Comparison of ENCODE assay signal across 25 cellular contexts in genomic region chr17:35725917-35726608, GRCh38. TPM values are rescaled to one million over a fixed set of nuclear protein-coding genes. Genes with fewer than 3 reads are reported as not detected.
A peak's percentile ranks its signal among the peaks of the same experiment; 100 is the strongest.
DNase-seq lines count a peak whose midpoint lies in the region; ATAC-seq, FAIRE-seq and TF ChIP-seq lines count a peak whose summit lies in the region.
"Had no signal": no experiment of that assay in that cellular context is flagged by ENCODE, and none has a peak within 500 bp of the region (broad histone marks: within the 10 kb centered on the region; RNA-seq: fewer than 3 reads in every experiment).

No MANE protein-coding gene starts in this region.

- CTCF ChIA-PET in AG04449 (lab: Yijun Ruan, JAX) = interaction anchor here (1.6 to 4.4 kb wide), 3 partner anchors 22 to 113 kb away, joined by 4 to 22 read pairs (median 14); no protein-coding TSS in a partner anchor
- CTCF ChIA-PET in K562 (lab: Yijun Ruan, JAX; ENCODE audit: low intra/inter-chr PET ratio) = no interaction called here
- CTCF ChIA-PET in A673 (lab: Charles Lee) = interaction anchor here (0.6 kb wide), 1 partner anchor 72 kb away, joined by 4 read pairs; no protein-coding TSS in a partner anchor

- H3K36me3 Mint-ChIP-seq in nephron (ENCODE audit: low read depth) = peaks cover 34% of the 10 kb centered on the region

- H3K4me2 ChIP-seq in K562 (ENCODE audit: insufficient read depth, low read length) = no peak overlapping the region

- H3K27ac Mint-ChIP-seq in nephron = peak overlapping the region; percentile 81 to 98 (median 86)
- H3K27ac Mint-ChIP-seq: activated CD4-positive, alpha-beta T cell treated with anti-CD3 and anti-CD28 coated beads for 36 hours; IgD-negative memory B cell; stimulated activated naive CD8-positive, alpha-beta T cell treated with anti-CD3 and anti-CD28 coated beads, Interleukin-15, Interleukin-2, amounts not matched to agents 100 ng/mL and 50 ng/mL, for 24 hours had no signal

- no peaks in the 10 kb centered on the region; the same call in 1 of the 2 replicates for H4K20me1 ChIP-seq in K562 (replicated peaks; ENCODE audit: control insufficient read depth, insufficient read depth, low read length)

- H3K4me3 ChIP-seq in AG04449 (ENCODE audit: low read depth, low read length) (no peak overlapping the region), HUES64 (ENCODE audit: low read length) (no peak overlapping the region), K562 (no peak overlapping the region), upper lobe of right lung (no peak overlapping the region), A673 (ENCODE audit: low read depth, low read length, poor library complexity, severe bottlenecking) (no peak overlapping the region)
- H3K4me3 ChIP-seq: ascending aorta, coronary artery, lower lobe of right lung, uterus had no signal

- H3K4me3 Mint-ChIP-seq in nephron = peak overlapping the region in 2 of 3 experiments; percentile 10 to 31
- H3K4me3 Mint-ChIP-seq: activated CD4-positive, alpha-beta T cell treated with anti-CD3 and anti-CD28 coated beads for 36 hours; IgD-negative memory B cell; naive thymus-derived CD4-positive, alpha-beta T cell; stimulated activated naive CD8-positive, alpha-beta T cell treated with anti-CD3 and anti-CD28 coated beads, Interleukin-15, Interleukin-2, amounts not matched to agents 100 ng/mL and 50 ng/mL, for 24 hours had no signal

- H3K9me1 ChIP-seq in K562 (ENCODE audit: control insufficient read depth, insufficient read depth, low read length) = no peaks in the 10 kb centered on the region

- no peak overlapping the region for H2AFZ ChIP-seq in K562 (ENCODE audit: low read depth, low read length)

- H3K9ac ChIP-seq in HUES64 (ENCODE audit: low read depth, low read length) (no peak overlapping the region), K562 (ENCODE audit: insufficient read depth in 1 of 2, low read depth in 2 of 2, low read length in 2 of 2) (no peak overlapping the region)

- intact Hi-C loops in K562 (cut with micrococcal nuclease) = no loop called here
- intact Hi-C loops in upper lobe of right lung (cut with DNase I) = no loop called here
- intact Hi-C loops in A673 (cut with micrococcal nuclease; ENCODE audit: unreplicated experiment) = no loop called here

- TSS peak; percentile 40 for BruUV-seq in K562 (replicated peaks; lab: Mats Ljungman, UMichigan)
- no TSS peak for BruUV-seq in A673 (replicated peaks; lab: Mats Ljungman, UMichigan)

- no peaks in the 10 kb centered on the region for H3K79me2 ChIP-seq in K562 (ENCODE audit: control insufficient read depth, insufficient read depth, low read length)

- no peak for TF ChIP-seq RAD21 in K562 (CRISPR knock-in tag; conservative IDR thresholded peaks at IDR 0.05 in 1 of 2, IDR thresholded peaks at IDR 0.05 in 1 of 2)

- POLR2A ChIA-PET in AG04449 (lab: Yijun Ruan, JAX) (interaction anchor here (1.0 to 2.1 kb wide), 3 partner anchors 13 to 83 kb away, joined by 3 to 7 read pairs (median 3); partner anchors contain the start of gene TAF15), K562 (lab: Yijun Ruan, JAX) (interaction anchor here (0.7 kb wide), 1 partner anchor 125 kb away, joined by 4 read pairs; no protein-coding TSS in a partner anchor), A673 (lab: Charles Lee; ENCODE audit: low non-redundant PET) (no interaction called here)

- no peaks in the 10 kb centered on the region for H3K9me3 Mint-ChIP-seq in nephron
- H3K9me3 Mint-ChIP-seq: IgD-negative memory B cell; stimulated activated naive CD8-positive, alpha-beta T cell treated with anti-CD3 and anti-CD28 coated beads, Interleukin-15, Interleukin-2, amounts not matched to agents 100 ng/mL and 50 ng/mL, for 24 hours had no signal

- no peaks in the 10 kb centered on the region for H3K27me3 Mint-ChIP-seq in nephron (ENCODE audit: low read depth)
- H3K27me3 Mint-ChIP-seq: activated CD4-positive, alpha-beta T cell treated with anti-CD3 and anti-CD28 coated beads for 36 hours; stimulated activated naive CD8-positive, alpha-beta T cell treated with anti-CD3 and anti-CD28 coated beads, Interleukin-15, Interleukin-2, amounts not matched to agents 100 ng/mL and 50 ng/mL, for 24 hours had no signal

- DNase-seq in AG04449 (ENCODE audit: low read depth, low spot score) = peak; percentile 24
- DNase-seq in K562 (ENCODE audit: extremely low read depth in 1 of 4, low spot score in 3 of 4) = no peak
- no peak for DNase-seq in NCI-H510A (lab: John Stamatoyannopoulos, UW)
- no peak for DNase-seq in upper lobe of right lung
- DNase-seq in A673 (ENCODE audit: low spot score) = no peak
- DNase-seq: activated CD4-positive, alpha-beta T cell treated with anti-CD3 and anti-CD28 coated beads for 36 hours; activated CD8-positive, alpha-beta memory T cell treated with anti-CD3 and anti-CD28 coated beads, Interleukin-2, amount 50 U/mL, for 4 hours; activated naive CD4-positive, alpha-beta T cell treated with Interleukin-2 at 50 U/mL for 16 hours; lower lobe of right lung; naive thymus-derived CD4-positive, alpha-beta T cell; NCI-H2081 treated with DMSO at 0.1 percent for 48 hours; NCI-H526 treated with DMSO at 0.1 percent for 48 hours; T-helper 9 cell had no signal

- no peak for TF ChIP-seq CTCF in AG04449 (IDR thresholded peaks at IDR 0.05; ENCODE audit: insufficient read depth, low read length, missing control alignments)
- no peak for TF ChIP-seq CTCF in K562 (IDR thresholded peaks at IDR 0.05 in 2 of 3, conservative IDR thresholded peaks at IDR 0.05 in 1 of 3; ENCODE audit: insufficient read depth in 2 of 3, low read depth in 1 of 3, low read length in 3 of 3)
- no peak for TF ChIP-seq CTCF in nephron (IDR thresholded peaks at IDR 0.05; ENCODE audit: unreplicated experiment in 3 of 3)
- TF ChIP-seq CTCF in upper lobe of right lung (IDR thresholded peaks at IDR 0.05) = no peak
- TF ChIP-seq CTCF in A673 (conservative IDR thresholded peaks at IDR 0.05; ENCODE audit: low read depth, low read length) = no peak

- WGBS in HUES64 = 67% methylated on average over 1 of the region's 3 CpGs
- 86% methylated on average over 2 of the region's 3 CpGs for WGBS in K562 (ENCODE audit: insufficient coverage, low coverage, missing lambda C conversion rate)

- no peak for ATAC-seq in K562
- no peak for ATAC-seq in GM18517 (IDR thresholded peaks at IDR 0.05; ENCODE audit: unreplicated experiment)
- no peak for ATAC-seq in upper lobe of right lung
- ATAC-seq: activated CD4-positive, alpha-beta T cell treated with anti-CD3 and anti-CD28 coated beads for 36 hours; lower lobe of right lung; naive thymus-derived CD4-positive, alpha-beta T cell had no signal

- TF ChIP-seq EP300 in K562 (IDR thresholded peaks at IDR 0.05; ENCODE audit: low read length) = no peak

- H3K27ac ChIP-seq in HUES64 (ENCODE audit: low read depth, low read length) (peak overlapping the region; percentile 6; the same call in 1 of the 2 replicates), K562 (ENCODE audit: extremely low read depth, low read depth, low read length) (no peak overlapping the region), upper lobe of right lung (no peak overlapping the region), A673 (ENCODE audit: low read depth, low read length, poor library complexity, severe bottlenecking) (no peak overlapping the region)
- H3K27ac ChIP-seq: ascending aorta, coronary artery, lower lobe of right lung, uterus had no signal

- peaks cover 46% of the 10 kb centered on the region for H3K4me1 Mint-ChIP-seq in nephron

- in situ Hi-C loops in K562 (cut with MboI) = loop anchor here (25.0 kb wide), 1 partner anchor 1289 kb away; no protein-coding TSS in a partner anchor

- no peak for FAIRE-seq in K562 (lab: Jason Lieb, UNC)
- FAIRE-seq: endothelial cell of umbilical vein, G401.6, GM12891 had no signal

- H3K4me1 ChIP-seq in HUES64 (ENCODE audit: insufficient read depth, low read length) (peaks cover 28% of the 10 kb centered on the region), K562 (replicated peaks in 1 of 2; ENCODE audit: control insufficient read depth in 2 of 2, insufficient read depth in 2 of 2, low read length in 2 of 2) (peaks cover under 1 to 1% of the 10 kb centered on the region in 2 experiments; a peak in 3 of 5 replicates), upper lobe of right lung (peaks cover 9% of the 10 kb centered on the region), A673 (ENCODE audit: insufficient read depth, low read length, poor library complexity, severe bottlenecking) (peaks cover 12% of the 10 kb centered on the region)

- no peak for TF ChIP-seq POLR2A in K562 (conservative IDR thresholded peaks at IDR 0.05)

- H3K27me3 ChIP-seq in HUES64 (ENCODE audit: insufficient read depth, low read length) (0 out of 2 replicates have a peak, but pooled peaks cover 8% of the 10 kb centered on the region), K562 (ENCODE audit: control insufficient read depth in 2 of 2, insufficient read depth in 2 of 2, low read length in 2 of 2) (no peaks in the 10 kb centered on the region), upper lobe of right lung (no peaks in the 10 kb centered on the region), A673 (replicated peaks; ENCODE audit: insufficient read depth, low read depth, low read length, poor library complexity) (no peaks in the 10 kb centered on the region)
- H3K27me3 ChIP-seq: ascending aorta, uterus had no signal

- H3K36me3 ChIP-seq in HUES64 (ENCODE audit: insufficient read depth, low read length) (peaks cover 38% of the 10 kb centered on the region), K562 (ENCODE audit: control insufficient read depth, insufficient read depth, low read length) (peaks cover 63% of the 10 kb centered on the region), upper lobe of right lung (peaks cover 36% of the 10 kb centered on the region), A673 (ENCODE audit: insufficient read depth, low read length, poor library complexity, severe bottlenecking) (peaks cover 4% of the 10 kb centered on the region)
- H3K36me3 ChIP-seq: uterus had no signal

- H3K9me3 ChIP-seq in HUES64 (ENCODE audit: insufficient read depth, low read depth, low read length) = no peaks in the 10 kb centered on the region
- no peaks in the 10 kb centered on the region for H3K9me3 ChIP-seq in K562 (replicated peaks; ENCODE audit: control insufficient read depth, insufficient read depth, low read depth, low read length)
- H3K9me3 ChIP-seq in upper lobe of right lung = no peaks in the 10 kb centered on the region
- H3K9me3 ChIP-seq in A673 (ENCODE audit: low read depth, low read length, poor library complexity, severe bottlenecking) = no peaks in the 10 kb centered on the region
- H3K9me3 ChIP-seq: ascending aorta, lower lobe of right lung, uterus had no signal

RNA-seq across cellular contexts. Expression of gene RASL10B, which starts 5.4 kb away (rescaled TPM):
- polyA plus RNA-seq in HUES64 (2013, experiment 1 of 2) = 15.0 TPM
- polyA plus RNA-seq in HUES64 (2013, experiment 2 of 2) = 17.8 TPM
- 0.32 TPM in 1 of 2 replicates, not detected in the other for total RNA-seq in K562 (2011; cell fraction: chromatin; rRNA removed; ENCODE audit: low replicate concordance)
- 0.17 and 1.4 TPM in 2 replicates for total RNA-seq in K562 (2011; cell fraction: nucleolus; rRNA removed)
- 0.81 TPM in 1 of 2 replicates, not detected in the other for total RNA-seq in K562 (2011; cell fraction: nucleoplasm; rRNA removed)
- total RNA-seq in K562 (2014; rRNA removed) (0.14 and 0.16 TPM in 2 replicates), K562 (2014; rRNA removed; fragmentation: Illumina TruSeq; extraction: Trizol) (0.04 and 0.06 TPM in 2 replicates), K562 (2015; rRNA removed; fragmentation: Illumina TruSeq; extraction: Trizol) (0.07 and 0.11 TPM in 2 replicates), K562 (2021) (0.11 and 0.22 TPM in 2 replicates), upper lobe of right lung (2.2 TPM), A673 (2021) (15.9 TPM in 2 replicates)
- polyA plus RNA-seq in K562 (2011; rRNA removed) (0.16 and 0.31 TPM in 2 replicates), K562 (2014; fragmentation: Illumina TruSeq; extraction: Trizol) (0.11 and 0.12 TPM in 2 replicates), K562 (2014; fragmentation: Nextera tagmentation; extraction: Ambion mirVana) (not detected), K562 (2014; rRNA removed) (0.03 and 0.27 TPM in 2 replicates)
- polyA plus RNA-seq in K562 (2011; cell fraction: cytosol; rRNA removed) = 0.15 and 0.46 TPM in 2 replicates
- 0.04 and 0.46 TPM in 2 replicates for polyA plus RNA-seq in K562 (2011; cell fraction: nucleus; rRNA removed)
- polyA plus RNA-seq in K562 (2012) = 0.08 and 0.16 TPM in 2 replicates
- polyA minus RNA-seq in K562 (2011; rRNA and poly(A)+ RNA removed) = 0.09 and 0.25 TPM in 2 replicates
- polyA minus RNA-seq in K562 (2011; cell fraction: cytosol; rRNA and poly(A)+ RNA removed) = not detected in 2 replicates
- 0.11 and 0.67 TPM in 2 replicates for polyA minus RNA-seq in K562 (2011; cell fraction: nucleus; rRNA and poly(A)+ RNA removed)
- polyA plus RNA-seq: IgD-negative memory B cell had no signal

RNA-seq across cellular contexts. Expression of gene GAS2L2, which starts 27.0 kb away (rescaled TPM):
- polyA plus RNA-seq in HUES64 (2013, experiment 1 of 2) = not detected
- polyA plus RNA-seq in HUES64 (2013, experiment 2 of 2) = not detected
- total RNA-seq in K562 (2011; cell fraction: chromatin; rRNA removed; ENCODE audit: low replicate concordance) = 0.09 TPM in 1 of 2 replicates, not detected in the other
- not detected in 2 replicates for total RNA-seq in K562 (2011; cell fraction: nucleolus; rRNA removed)
- not detected in 2 replicates for total RNA-seq in K562 (2011; cell fraction: nucleoplasm; rRNA removed)
- total RNA-seq in K562 (2014; rRNA removed) = not detected in 2 replicates
- total RNA-seq in K562 (2014; rRNA removed; fragmentation: Illumina TruSeq; extraction: Trizol) = not detected in 2 replicates
- not detected in 2 replicates for total RNA-seq in K562 (2015; rRNA removed; fragmentation: Illumina TruSeq; extraction: Trizol)
- not detected in 2 replicates for total RNA-seq in K562 (2021)
- not detected in 2 replicates for polyA plus RNA-seq in K562 (2011; rRNA removed)
- polyA plus RNA-seq in K562 (2011; cell fraction: cytosol; rRNA removed) = 0.01 TPM in 1 of 2 replicates, not detected in the other
- 0.03 and 0.10 TPM in 2 replicates for polyA plus RNA-seq in K562 (2011; cell fraction: nucleus; rRNA removed)
- polyA plus RNA-seq in K562 (2012) = 0.03 TPM in 1 of 2 replicates, not detected in the other
- not detected in 2 replicates for polyA plus RNA-seq in K562 (2014; fragmentation: Illumina TruSeq; extraction: Trizol)
- not detected for polyA plus RNA-seq in K562 (2014; fragmentation: Nextera tagmentation; extraction: Ambion mirVana)
- not detected in 2 replicates for polyA plus RNA-seq in K562 (2014; rRNA removed)
- polyA minus RNA-seq in K562 (2011; rRNA and poly(A)+ RNA removed) = not detected in 2 replicates
- not detected in 2 replicates for polyA minus RNA-seq in K562 (2011; cell fraction: cytosol; rRNA and poly(A)+ RNA removed)
- not detected in 2 replicates for polyA minus RNA-seq in K562 (2011; cell fraction: nucleus; rRNA and poly(A)+ RNA removed)
- not detected for total RNA-seq in upper lobe of right lung
- not detected in 2 replicates for total RNA-seq in A673 (2021)
- total RNA-seq: ascending aorta, endothelial cell of umbilical vein, SK-MEL-5 had no signal
- polyA plus RNA-seq: endothelial cell of umbilical vein; IgD-negative memory B cell; naive thymus-derived CD4-positive, alpha-beta T cell had no signal

RNA-seq across cellular contexts. Expression of gene C17orf50, which starts 34.6 kb away (rescaled TPM):
- polyA plus RNA-seq in HUES64 (2013, experiment 1 of 2) = not detected
- polyA plus RNA-seq in HUES64 (2013, experiment 2 of 2) = not detected
- not detected in 2 replicates for total RNA-seq in K562 (2011; cell fraction: chromatin; rRNA removed; ENCODE audit: low replicate concordance)
- total RNA-seq in K562 (2011; cell fraction: nucleolus; rRNA removed) = not detected in 2 replicates
- not detected in 2 replicates for total RNA-seq in K562 (2011; cell fraction: nucleoplasm; rRNA removed)
- total RNA-seq in K562 (2014; rRNA removed) (not detected in 2 replicates), K562 (2014; rRNA removed; fragmentation: Illumina TruSeq; extraction: Trizol) (not detected in 2 replicates), K562 (2015; rRNA removed; fragmentation: Illumina TruSeq; extraction: Trizol) (not detected in 2 replicates), K562 (2021) (not detected in 2 replicates), upper lobe of right lung (not detected), A673 (2021) (not detected in 2 replicates)
- polyA plus RNA-seq in K562 (2011; rRNA removed) (not detected in 2 replicates), K562 (2014; fragmentation: Illumina TruSeq; extraction: Trizol) (not detected in 2 replicates), K562 (2014; fragmentation: Nextera tagmentation; extraction: Ambion mirVana) (not detected), K562 (2014; rRNA removed) (not detected in 2 replicates)
- polyA plus RNA-seq in K562 (2011; cell fraction: cytosol; rRNA removed) = not detected in 2 replicates
- polyA plus RNA-seq in K562 (2011; cell fraction: nucleus; rRNA removed) = not detected in 2 replicates
- not detected in 2 replicates for polyA plus RNA-seq in K562 (2012)
- not detected in 2 replicates for polyA minus RNA-seq in K562 (2011; rRNA and poly(A)+ RNA removed)
- polyA minus RNA-seq in K562 (2011; cell fraction: cytosol; rRNA and poly(A)+ RNA removed) = not detected in 2 replicates
- polyA minus RNA-seq in K562 (2011; cell fraction: nucleus; rRNA and poly(A)+ RNA removed) = not detected in 2 replicates
- total RNA-seq: activated CD4-positive, alpha-beta T cell treated with anti-CD3 and anti-CD28 coated beads for 36 hours; ascending aorta; endothelial cell of umbilical vein; lower lobe of right lung; naive thymus-derived CD4-positive, alpha-beta T cell; SK-MEL-5; uterus had no signal
- polyA plus RNA-seq: IgD-negative memory B cell had no signal
